Comparison of ENCODE assay signal across 9 cellular contexts in genomic region chr21:45102391-45102932, GRCh38. TPM values are rescaled to one million over a fixed set of nuclear protein-coding genes. Genes with fewer than 3 reads are reported as not detected.
DNase-seq lines count a peak whose midpoint lies in the region; ATAC-seq, FAIRE-seq and TF ChIP-seq lines count a peak whose summit lies in the region.
"Had no signal": no experiment of that assay in that cellular context is flagged by ENCODE, and none has a peak within 500 bp of the region (broad histone marks: within the 10 kb centered on the region; RNA-seq: fewer than 3 reads in every experiment).

No MANE protein-coding gene starts in this region.

- no peak overlapping the region for H2AFZ ChIP-seq in endothelial cell of umbilical vein (ENCODE audit: low read depth, low read length)

- H3K27ac ChIP-seq in endothelial cell of umbilical vein (ENCODE audit: insufficient read depth, low read depth, low read length) (peak overlapping the region; percentile 91), psoas muscle (peak overlapping the region; percentile 39)
- H3K27ac ChIP-seq: neutrophil had no signal

- no peaks in the 10 kb centered on the region for H4K20me1 ChIP-seq in endothelial cell of umbilical vein (replicated peaks; ENCODE audit: control insufficient read depth, extremely low read depth, insufficient read depth, low read length)

- peaks cover 39% of the 10 kb centered on the region for H3K79me2 ChIP-seq in endothelial cell of umbilical vein (ENCODE audit: control insufficient read depth, insufficient read depth, low read length)

- peak; percentile 33 for TF ChIP-seq POLR2A in endothelial cell of umbilical vein (IDR thresholded peaks at IDR 0.05; ENCODE audit: low read depth, low read length)

- intact Hi-C loops in endothelial cell of umbilical vein (cut with micrococcal nuclease), result loop anchor here (1.0 to 2.0 kb wide), 3 partner anchors 8 to 140 kb away; no protein-coding TSS in a partner anchor
- intact Hi-C loops in psoas muscle (cut with DNase I), result no loop called here

- peak; percentile 76 for DNase-seq in ELR (ENCODE audit: low read depth)
- peak; percentile 57 for DNase-seq in NCI-H460 (ENCODE audit: extremely low read depth, low read depth)
- peak; percentile 71 for DNase-seq in endothelial cell of umbilical vein (ENCODE audit: low read depth, low spot score)
- no peak for DNase-seq in psoas muscle
- DNase-seq in GOT3 (lab: John Stamatoyannopoulos, UW), result no peak
- no peak for DNase-seq in nucleus accumbens (lab: John Stamatoyannopoulos, UW)

- H3K9me1 ChIP-seq in endothelial cell of umbilical vein (replicated peaks; ENCODE audit: control insufficient read depth, extremely low read depth, insufficient read depth, low read length), result no peaks in the 10 kb centered on the region

- H3K4me2 ChIP-seq in endothelial cell of umbilical vein (ENCODE audit: insufficient read depth, low read length), result peak overlapping the region; percentile 86

- ATAC-seq in psoas muscle (no peak), HG03196 (IDR thresholded peaks at IDR 0.05; ENCODE audit: unreplicated experiment) (no peak), HG02798 (IDR thresholded peaks at IDR 0.05; ENCODE audit: poor library complexity, unreplicated experiment) (no peak)

- peak overlapping the region in 1 of 3 experiments; percentile 20 for H3K4me3 ChIP-seq in endothelial cell of umbilical vein (replicated peaks in 1 of 3; ENCODE audit: insufficient read depth in 1 of 3, low read depth in 1 of 3, low read length in 3 of 3)
- H3K4me3 ChIP-seq in psoas muscle, result no peak overlapping the region

- FAIRE-seq in endothelial cell of umbilical vein (lab: Jason Lieb, UNC), result peak; percentile 95

- TF ChIP-seq CTCF in endothelial cell of umbilical vein (IDR thresholded peaks at IDR 0.05; ENCODE audit: extremely low read depth in 1 of 2, insufficient read depth in 1 of 2, low read depth in 1 of 2, low read length in 2 of 2) (peak; percentile 40), psoas muscle (IDR thresholded peaks at IDR 0.05) (peak; percentile 34)

- peaks cover 49% of the 10 kb centered on the region for H3K4me1 ChIP-seq in endothelial cell of umbilical vein (ENCODE audit: control insufficient read depth, extremely low read depth, insufficient read depth, low read length)
- peaks cover 70% of the 10 kb centered on the region for H3K4me1 ChIP-seq in psoas muscle

- POLR2A ChIA-PET in endothelial cell of umbilical vein (lab: Charles Lee), result interaction anchor here (1.1 to 1.2 kb wide), 2 partner anchors 26 to 140 kb away, joined by 4 read pairs; no protein-coding TSS in a partner anchor

- H3K9me3 ChIP-seq in endothelial cell of umbilical vein (replicated peaks; ENCODE audit: control insufficient read depth, insufficient read depth, low read length) (no peaks in the 10 kb centered on the region), psoas muscle (no peaks in the 10 kb centered on the region)
- H3K9me3 ChIP-seq: neutrophil had no signal

- H3K36me3 ChIP-seq in endothelial cell of umbilical vein (ENCODE audit: control insufficient read depth in 2 of 2, extremely low read depth in 1 of 2, insufficient read depth in 2 of 2, low read length in 2 of 2) (no peaks in the 10 kb centered on the region), psoas muscle (ENCODE audit: insufficient read depth in 1 of 2, low read depth in 1 of 2) (no peaks in the 10 kb centered on the region)
- H3K36me3 ChIP-seq: neutrophil had no signal

- BruUV-seq in endothelial cell of umbilical vein (replicated peaks; lab: Mats Ljungman, UMichigan), result no TSS peak

- dilution Hi-C loops in endothelial cell of umbilical vein (cut with MboI; ENCODE audit: extremely low pct_ligation_motif_present, low sequenced_read_pairs), result no loop called here

- peak overlapping the region; percentile 66 for H3K9ac ChIP-seq in endothelial cell of umbilical vein (replicated peaks; ENCODE audit: extremely low read depth, insufficient read depth, low read length)

- 46 to 59% (median 53%) methylated on average over 2 of the region's 2 CpGs for WGBS in psoas muscle, 3 donors

- H3K27me3 ChIP-seq in endothelial cell of umbilical vein (ENCODE audit: control insufficient read depth in 2 of 2, insufficient read depth in 2 of 2, low read length in 2 of 2) (no peaks in the 10 kb centered on the region), psoas muscle (ENCODE audit: insufficient read depth in 3 of 3, low read length in 2 of 3) (no peaks in the 10 kb centered on the region)
- H3K27me3 ChIP-seq: neutrophil had no signal

- CTCF ChIA-PET in endothelial cell of umbilical vein (lab: Charles Lee), result interaction anchor here (0.9 to 14.1 kb wide), 22 partner anchors 10 to 153 kb away, joined by 3 to 269 read pairs (median 6); no protein-coding TSS in a partner anchor

TF ChIP-seq in endothelial cell of umbilical vein, 7 proteins besides CTCF, POLR2A, EP300 and RAD21:
- TF ChIP-seq EZH2 (IDR thresholded peaks at IDR 0.05; ENCODE audit: borderline replicate concordance, low read depth, low read length, severe bottlenecking), result no peak
- peak; percentile 80 for TF ChIP-seq POLR2AphosphoS5 (IDR thresholded peaks at IDR 0.05; ENCODE audit: insufficient read depth, low read depth, low read length)
- no peak for TF ChIP-seq MAX (IDR thresholded peaks at IDR 0.05; ENCODE audit: insufficient read depth, insufficient read length)
- TF ChIP-seq JUN (IDR thresholded peaks at IDR 0.05; ENCODE audit: borderline replicate concordance, insufficient read depth, insufficient read length, low read depth), result peak; percentile 60
- no peak for TF ChIP-seq MYC (IDR thresholded peaks at IDR 0.05; ENCODE audit: low read depth, low read length)
- TF ChIP-seq FOS (IDR thresholded peaks at IDR 0.05; ENCODE audit: borderline replicate concordance, insufficient read depth, low read length), result peak; percentile 25
- TF ChIP-seq GATA2 (IDR thresholded peaks at IDR 0.05; ENCODE audit: insufficient read depth, insufficient read length, low read depth, low read length), result no peak
TF ChIP-seq in endothelial cell of umbilical vein: peak in this region for 3.

RNA-seq across cellular contexts. Expression of gene ADARB1, which starts 28.1 kb away (rescaled TPM):
- total RNA-seq in NCI-H460 (2014; rRNA removed; shearing (Covaris generic)), result 33.6 and 36.6 TPM in 2 replicates
- polyA plus RNA-seq in NCI-H460 (2014; cell fraction: nucleus; rRNA removed), result 34.3 and 37.8 TPM in 2 replicates
- 54.3 and 55.5 TPM in 2 replicates for total RNA-seq in endothelial cell of umbilical vein
- 17.8 and 32.5 TPM in 2 replicates for polyA plus RNA-seq in endothelial cell of umbilical vein
- polyA plus RNA-seq in endothelial cell of umbilical vein (2011; cell fraction: cytosol; rRNA removed), result 17.4 and 18.8 TPM in 2 replicates
- 88.3 and 92.8 TPM in 2 replicates for polyA plus RNA-seq in endothelial cell of umbilical vein (2011; cell fraction: nucleus; rRNA removed)
- polyA plus RNA-seq in endothelial cell of umbilical vein (2012), result 29.3 and 33.4 TPM in 2 replicates
- 41.5 and 43.3 TPM in 2 replicates for polyA minus RNA-seq in endothelial cell of umbilical vein
- polyA minus RNA-seq in endothelial cell of umbilical vein (2011; cell fraction: cytosol; rRNA and poly(A)+ RNA removed), result 54.5 TPM
- polyA minus RNA-seq in endothelial cell of umbilical vein (2011; cell fraction: nucleus; rRNA and poly(A)+ RNA removed), result 48.7 and 51.7 TPM in 2 replicates
- 10 to 100 TPM in 2 of 4 donors, 1 to 10 TPM in 2; 6.9 to 22.7 (median 14.4) TPM for total RNA-seq in psoas muscle
- 1 to 10 TPM; 3.8 to 6.4 (median 4.1) TPM for polyA plus RNA-seq in psoas muscle

Comparison
In these comparisons a context has a peak if more than half of its experiments do, and no peak if none do; other contexts are left out.
1. DNase-seq: peak in ELR (single experiment), NCI-H460 (single experiment) and endothelial cell of umbilical vein (single experiment); none in psoas muscle (0 of 2), GOT3 (single experiment) and nucleus accumbens (0 of 56).